ENCODE assay signal across 9 cellular contexts in genomic region chr16:24858219-24859041, GRCh38. TPM values are rescaled to one million over a fixed set of nuclear protein-coding genes. Genes with fewer than 3 reads are reported as not detected.
DNase-seq lines count a peak whose midpoint lies in the region; ATAC-seq and TF ChIP-seq lines count a peak whose summit lies in the region.
"Had no signal": no experiment of that assay in that cellular context is flagged by ENCODE, and none has a peak within 500 bp of the region (broad histone marks: within the 10 kb centered on the region; RNA-seq: fewer than 3 reads in every experiment).

No MANE protein-coding gene starts in this region.

- H3K27me3 Mint-ChIP-seq in progenitor cell of endocrine pancreas = no peaks in the 10 kb centered on the region

- no peak overlapping the region for H3K27ac ChIP-seq in vagina

- no peak for TF ChIP-seq POLR2A in vagina (IDR thresholded peaks at IDR 0.05)

- H3K27ac Mint-ChIP-seq in progenitor cell of endocrine pancreas = no peak overlapping the region

- TF ChIP-seq CTCF in fibroblast of mammary gland (conservative IDR thresholded peaks at IDR 0.05; ENCODE audit: control insufficient read depth, insufficient read depth, low read depth, low read length) (no peak), progenitor cell of endocrine pancreas (IDR thresholded peaks at IDR 0.05; ENCODE audit: unreplicated experiment) (no peak), vagina (IDR thresholded peaks at IDR 0.05) (no peak)

- no peak overlapping the region for H3K4me3 ChIP-seq in fibroblast of mammary gland (ENCODE audit: control insufficient read depth, low read depth, low read length)
- H3K4me3 ChIP-seq in vagina = no peak overlapping the region

- H3K4me1 Mint-ChIP-seq in progenitor cell of endocrine pancreas (ENCODE audit: low read depth) = no peaks in the 10 kb centered on the region
- H3K4me1 Mint-ChIP-seq: brain had no signal

- ATAC-seq in HG02571 (IDR thresholded peaks at IDR 0.05; ENCODE audit: unreplicated experiment) = no peak
- ATAC-seq in HG03159 (IDR thresholded peaks at IDR 0.05; ENCODE audit: unreplicated experiment) = no peak

- H3K36me3 Mint-ChIP-seq in progenitor cell of endocrine pancreas (ENCODE audit: insufficient read depth) = no peaks in the 10 kb centered on the region
- H3K36me3 Mint-ChIP-seq: brain had no signal

- no peaks in the 10 kb centered on the region for H3K36me3 ChIP-seq in vagina

- no peak overlapping the region for H3K4me3 Mint-ChIP-seq in progenitor cell of endocrine pancreas (ENCODE audit: low read depth)
- H3K4me3 Mint-ChIP-seq: brain had no signal

- DNase-seq in CMK (ENCODE audit: low read depth) (peak; percentile 32), LoVo (ENCODE audit: low spot score) (peak; percentile 62), fibroblast of mammary gland (ENCODE audit: low read depth) (peak; percentile 52), progenitor cell of endocrine pancreas (ENCODE audit: low spot score, unreplicated experiment) (peak; percentile 68), vagina (ENCODE audit: extremely low spot score in 2 of 2) (no peak)
- peak; percentile 0 to 12 for DNase-seq in activated CD8-positive, alpha-beta memory T cell treated with anti-CD3 and anti-CD28 coated beads for 1 hour (ENCODE audit: extremely low read depth in 1 of 2, low read depth in 1 of 2)

- no peaks in the 10 kb centered on the region for H3K27me3 ChIP-seq in vagina

- intact Hi-C loops in vagina (cut with DNase I) = no loop called here

- no peaks in the 10 kb centered on the region for H3K9me3 Mint-ChIP-seq in progenitor cell of endocrine pancreas (ENCODE audit: low read depth)
- H3K9me3 Mint-ChIP-seq: brain had no signal

- peaks cover 11% of the 10 kb centered on the region for H3K4me1 ChIP-seq in vagina

- H3K9me3 ChIP-seq in vagina = no peaks in the 10 kb centered on the region

RNA-seq across cellular contexts. Expression of gene SLC5A11, which starts 12.7 kb away (rescaled TPM):
- total RNA-seq in progenitor cell of endocrine pancreas (0.38 TPM in 1 of 2 replicates, not detected in the other), vagina (not detected)

Comparison
In these comparisons a context has a peak if more than half of its experiments do, and no peak if none do; other contexts are left out.
1. DNase-seq: peak in CMK (single experiment), LoVo (single experiment), activated CD8-positive, alpha-beta memory T cell treated with anti-CD3 and anti-CD28 coated beads for 1 hour (2 of 2), fibroblast of mammary gland (single experiment) and progenitor cell of endocrine pancreas (single experiment); none in vagina (0 of 2).